1 cellular context compared by ENCODE assay signal in genomic region chr11:34213366-34213765, GRCh38.
TF ChIP-seq lines count a peak whose summit lies in the region.

No MANE protein-coding gene starts in this region.

TF ChIP-seq in HepG2, 621 proteins besides CTCF, POLR2A, EP300 and RAD21 (continued from another document):
- TF ChIP-seq ZNF687 (CRISPR knock-in tag; IDR thresholded peaks at IDR 0.05) (0 out of 2 replicates have a peak, but pooled peaks have one; percentile 22), HNF4G (IDR thresholded peaks at IDR 0.05; ENCODE audit: borderline replicate concordance, low read depth, low read length) (no peak), HNF4G (CRISPR knock-in tag; IDR thresholded peaks at IDR 0.05; ENCODE audit: borderline replicate concordance, low read depth) (no peak), FOXP1 (IDR thresholded peaks at IDR 0.05) (no peak), FOXP1 (CRISPR knock-in tag; IDR thresholded peaks at IDR 0.05) (0 out of 2 replicates have a peak, but pooled peaks have one; percentile 13), NFIB (CRISPR knock-in tag; IDR thresholded peaks at IDR 0.05; ENCODE audit: borderline replicate concordance) (no peak)
